In genomic region chr16:3085868-3086595, GRCh38 we compare ENCODE assay signal across 15 cellular contexts. TPM values are rescaled to one million over a fixed set of nuclear protein-coding genes. Genes with fewer than 3 reads are reported as not detected.
A peak's percentile ranks its signal among the peaks of the same experiment; 100 is the strongest.
DNase-seq lines count a peak whose midpoint lies in the region; ATAC-seq and TF ChIP-seq lines count a peak whose summit lies in the region.
"Had no signal": no experiment of that assay in that cellular context is flagged by ENCODE, and none has a peak within 500 bp of the region (broad histone marks: within the 10 kb centered on the region; RNA-seq: fewer than 3 reads in every experiment).

No MANE protein-coding gene starts in this region.

- peaks cover 37% of the 10 kb centered on the region for H3K4me1 Mint-ChIP-seq in activated CD4-positive, alpha-beta T cell treated with anti-CD3 and anti-CD28 coated beads, Interleukin-2, amount 10 ng/mL, durations not matched to agents 24 days and 14 days

- peaks cover 3% of the 10 kb centered on the region for H3K9me3 Mint-ChIP-seq in activated CD4-positive, alpha-beta T cell treated with anti-CD3 and anti-CD28 coated beads, Interleukin-2, amount 10 ng/mL, durations not matched to agents 24 days and 14 days
- H3K9me3 Mint-ChIP-seq: activated T-cell treated with anti-CD3 and anti-CD28 coated beads, Interleukin-2, amount 50 U/mL, for 72 hours had no signal

- H3K9me3 ChIP-seq in Loucy (ENCODE audit: insufficient read depth, low read depth, low read length) = no peaks in the 10 kb centered on the region
- no peaks in the 10 kb centered on the region for H3K9me3 ChIP-seq in right cardiac atrium (ENCODE audit: control insufficient read depth, low read length)
- H3K9me3 ChIP-seq in gastroesophageal sphincter = no peaks in the 10 kb centered on the region
- H3K9me3 ChIP-seq: vagina had no signal

- intact Hi-C loops in activated CD4-positive, alpha-beta T cell treated with anti-CD3 and anti-CD28 coated beads, Interleukin-2, amount 10 ng/mL, durations not matched to agents 24 days and 14 days (cut with micrococcal nuclease) = no loop called here
- intact Hi-C loops in right cardiac atrium (cut with DNase I) = no loop called here

- H3K79me2 ChIP-seq in Loucy (ENCODE audit: insufficient read depth, low read length) = no peaks in the 10 kb centered on the region

- H3K9ac ChIP-seq in Loucy (ENCODE audit: low read depth, low read length, poor library complexity, severe bottlenecking) (peak overlapping the region; percentile 46), rectal smooth muscle tissue (ENCODE audit: low read length) (no peak overlapping the region)

- no peak for TF ChIP-seq POLR2A in gastroesophageal sphincter (IDR thresholded peaks at IDR 0.05)

- H3K4me3 Mint-ChIP-seq in activated CD4-positive, alpha-beta T cell treated with anti-CD3 and anti-CD28 coated beads, Interleukin-2, amount 10 ng/mL, durations not matched to agents 24 days and 14 days = peak overlapping the region; percentile 78

- H3K4me2 ChIP-seq in Loucy (ENCODE audit: low read depth, low read length, poor library complexity, severe bottlenecking) = no peak overlapping the region

- H3K27me3 ChIP-seq in Loucy (ENCODE audit: insufficient read depth, low read length, poor library complexity, severe bottlenecking) (no peaks in the 10 kb centered on the region), right cardiac atrium (ENCODE audit: control insufficient read depth, insufficient read depth) (no peaks in the 10 kb centered on the region), rectal smooth muscle tissue (ENCODE audit: control insufficient read depth, insufficient read depth, low read length) (no peaks in the 10 kb centered on the region), gastroesophageal sphincter (peaks cover 14% of the 10 kb centered on the region)
- H3K27me3 ChIP-seq: vagina had no signal

- H3K36me3 ChIP-seq in Loucy (ENCODE audit: insufficient read depth, low read length) = no peaks in the 10 kb centered on the region
- no peaks in the 10 kb centered on the region for H3K36me3 ChIP-seq in rectal smooth muscle tissue (ENCODE audit: control insufficient read depth, insufficient read depth, low read length)
- no peaks in the 10 kb centered on the region for H3K36me3 ChIP-seq in gastroesophageal sphincter
- H3K36me3 ChIP-seq: vagina had no signal

- H3K36me3 Mint-ChIP-seq in activated CD4-positive, alpha-beta T cell treated with anti-CD3 and anti-CD28 coated beads, Interleukin-2, amount 10 ng/mL, durations not matched to agents 24 days and 14 days (ENCODE audit: low read depth) = peaks cover 14% of the 10 kb centered on the region

- TF ChIP-seq EP300 in gastroesophageal sphincter (IDR thresholded peaks at IDR 0.05) = no peak

- H3K27ac ChIP-seq in right cardiac atrium (ENCODE audit: low read length) = peak overlapping the region; percentile 73
- no peak overlapping the region for H3K27ac ChIP-seq in rectal smooth muscle tissue (ENCODE audit: low read depth, low read length)
- H3K27ac ChIP-seq in gastroesophageal sphincter = peak overlapping the region in 2 of 4 donors; percentile 62 to 65
- H3K27ac ChIP-seq: vagina had no signal

- no peaks in the 10 kb centered on the region for H3K27me3 Mint-ChIP-seq in activated CD4-positive, alpha-beta T cell treated with anti-CD3 and anti-CD28 coated beads, Interleukin-2, amount 10 ng/mL, durations not matched to agents 24 days and 14 days

- no peaks in the 10 kb centered on the region for H4K20me1 ChIP-seq in Loucy (ENCODE audit: insufficient read depth, low read length, poor library complexity, severe bottlenecking)

- TF ChIP-seq CTCF in Loucy (conservative IDR thresholded peaks at IDR 0.05; ENCODE audit: low read length) (no peak), gastroesophageal sphincter (IDR thresholded peaks at IDR 0.05) (no peak)

- H3K4me1 ChIP-seq in Loucy (ENCODE audit: insufficient read depth, low read length, poor library complexity, severe bottlenecking) (peaks cover 15% of the 10 kb centered on the region), right cardiac atrium (ENCODE audit: control insufficient read depth, insufficient read depth, low read length) (peaks cover 4% of the 10 kb centered on the region), rectal smooth muscle tissue (ENCODE audit: control insufficient read depth, insufficient read depth, low read length) (no peaks in the 10 kb centered on the region), gastroesophageal sphincter (peaks cover 0 to 18% (median 0%) of the 10 kb centered on the region in 3 donors)
- H3K4me1 ChIP-seq: vagina had no signal

- no peaks in the 10 kb centered on the region for H3K9me2 ChIP-seq in Loucy (replicated peaks; ENCODE audit: low read depth, low read length)

- 69% methylated on average over 17 of the region's 17 CpGs for WGBS in right cardiac atrium
- WGBS in gastroesophageal sphincter (ENCODE audit: low coverage in 1 of 2), 2 donors = 70 to 97% methylated on average over 6 to 7 of the region's 17 CpGs

- H3K4me3 ChIP-seq in Loucy (ENCODE audit: low read length, poor library complexity, severe bottlenecking) = no peak overlapping the region
- peak overlapping the region; percentile 29 for H3K4me3 ChIP-seq in right cardiac atrium (ENCODE audit: low read length)
- peak overlapping the region; percentile 24 for H3K4me3 ChIP-seq in rectal smooth muscle tissue (ENCODE audit: low read length)
- peak overlapping the region in 1 of 2 donors; percentile 40 for H3K4me3 ChIP-seq in gastroesophageal sphincter

- no peak for DNase-seq in activated CD4-positive, alpha-beta T cell treated with anti-CD3 and anti-CD28 coated beads, Interleukin-2, amount 10 ng/mL, durations not matched to agents 24 days and 14 days
- DNase-seq in activated CD4-positive, alpha-beta T cell treated with anti-CD3 and anti-CD28 coated beads, Interleukin-2, amount 50 U/mL, for 48 hours = no peak
- DNase-seq in right cardiac atrium = peak in 1 of 3 donors; percentile 14
- no peak for DNase-seq in anterior cingulate cortex (lab: John Stamatoyannopoulos, UW)
- DNase-seq in SIG-M5 treated with dmso at 0.1 percent for 504 hours (lab: John Stamatoyannopoulos, UW; ENCODE audit: unreplicated experiment) = no peak
- DNase-seq: aorta; COR-L47; NCI-H1694 treated with DMSO at 0.1 percent for 48 hours; stimulated activated CD8-positive, alpha-beta memory T cell treated with anti-CD3 and anti-CD28 coated beads, Interleukin-4, amount 100 ng/mL, for 48 hours had no signal

- peak overlapping the region; percentile 70 for H3K27ac Mint-ChIP-seq in activated CD4-positive, alpha-beta T cell treated with anti-CD3 and anti-CD28 coated beads, Interleukin-2, amount 10 ng/mL, durations not matched to agents 24 days and 14 days
- H3K27ac Mint-ChIP-seq: activated T-cell treated with anti-CD3 and anti-CD28 coated beads, Interleukin-2, amount 50 U/mL, for 72 hours had no signal

- no peak overlapping the region for H2AFZ ChIP-seq in Loucy (ENCODE audit: low read length)

- no peaks in the 10 kb centered on the region for H3F3A ChIP-seq in Loucy (ENCODE audit: low read depth)

- peak in 1 of 2 donors; percentile 3 for ATAC-seq in right cardiac atrium
- ATAC-seq in gastroesophageal sphincter = no peak

RNA-seq across cellular contexts. Expression of gene ZSCAN10, which starts 13.1 kb away (rescaled TPM):
- total RNA-seq in activated CD4-positive, alpha-beta T cell treated with anti-CD3 and anti-CD28 coated beads, Interleukin-2, amount 10 ng/mL, durations not matched to agents 24 days and 14 days = not detected in 2 replicates
- total RNA-seq in right cardiac atrium (not detected), gastroesophageal sphincter (1 to 10 TPM in 1 of 4 donors, not detected in 3; 1.7 TPM)
- polyA plus RNA-seq in right cardiac atrium = not detected
- total RNA-seq: aorta, dermis microvascular lymphatic vessel endothelial cell, vagina had no signal
- polyA plus RNA-seq: aorta had no signal

RNA-seq across cellular contexts. Expression of gene IL32, which starts 20.6 kb away (rescaled TPM):
- 918 and 934 TPM in 2 replicates for total RNA-seq in activated CD4-positive, alpha-beta T cell treated with anti-CD3 and anti-CD28 coated beads, Interleukin-2, amount 10 ng/mL, durations not matched to agents 24 days and 14 days
- total RNA-seq in right cardiac atrium (10 to 100 TPM; 27.5 to 55.0 (median 37.8) TPM), gastroesophageal sphincter (10 to 100 TPM in 3 of 4 donors, 1 to 10 TPM in 1; 2.6 to 39.0 (median 21.6) TPM)
- 62.8 TPM for polyA plus RNA-seq in right cardiac atrium

RNA-seq across cellular contexts. Expression of gene ZNF205, which starts 26.4 kb away (rescaled TPM):
- 0.21 and 0.47 TPM in 2 replicates for total RNA-seq in activated CD4-positive, alpha-beta T cell treated with anti-CD3 and anti-CD28 coated beads, Interleukin-2, amount 10 ng/mL, durations not matched to agents 24 days and 14 days
- total RNA-seq in right cardiac atrium (10 to 100 TPM in 1 of 4 donors, 1 to 10 TPM in 3; 6.4 to 10.1 (median 9.2) TPM), gastroesophageal sphincter (10 to 100 TPM; 11.6 to 25.8 (median 20.4) TPM)
- 10.9 TPM for polyA plus RNA-seq in right cardiac atrium

RNA-seq across cellular contexts. Expression of gene MMP25, which starts 39.7 kb away (rescaled TPM):
- 8.1 and 10.2 TPM in 2 replicates for total RNA-seq in activated CD4-positive, alpha-beta T cell treated with anti-CD3 and anti-CD28 coated beads, Interleukin-2, amount 10 ng/mL, durations not matched to agents 24 days and 14 days
- 1 to 10 TPM in 2 of 4 donors, under 1 TPM in 2; 0.72 to 1.7 (median 0.95) TPM for total RNA-seq in right cardiac atrium
- 0.68 TPM for polyA plus RNA-seq in right cardiac atrium
- total RNA-seq in gastroesophageal sphincter = 1 to 10 TPM in 2 of 4 donors, not detected in 2; 1.6 to 2.6 TPM

RNA-seq across cellular contexts. Expression of gene ZNF213, which starts 48.8 kb away (rescaled TPM):
- total RNA-seq in activated CD4-positive, alpha-beta T cell treated with anti-CD3 and anti-CD28 coated beads, Interleukin-2, amount 10 ng/mL, durations not matched to agents 24 days and 14 days = 9.5 and 10.6 TPM in 2 replicates
- total RNA-seq in right cardiac atrium (1 to 10 TPM; 6.2 to 8.7 (median 7.6) TPM), gastroesophageal sphincter (10 to 100 TPM in 2 of 4 donors, 1 to 10 TPM in 2; 3.6 to 22.3 (median 12.2) TPM)
- polyA plus RNA-seq in right cardiac atrium = 7.2 TPM

Comparison
In these comparisons a context has a peak if more than half of its experiments do, and no peak if none do; other contexts are left out.
1. RNA of gene IL32, which starts 20.6 kb away (total RNA-seq): 918 to 934 TPM in activated CD4-positive, alpha-beta T cell treated with anti-CD3 and anti-CD28 coated beads, Interleukin-2, amount 10 ng/mL, durations not matched to agents 24 days and 14 days; 27.5 to 55.0 TPM in right cardiac atrium and 2.6 to 39.0 TPM in gastroesophageal sphincter; every median in the first group is over 10 times any median in the second.